ENCODE assay signal across 1 cellular context in genomic region chr13:30832845-30833332, GRCh38.
TF ChIP-seq lines count a peak whose summit lies in the region.

No MANE protein-coding gene starts in this region.

TF ChIP-seq in HEK293, 187 proteins besides CTCF, POLR2A, EP300 and RAD21 (continued from another document):
- TF ChIP-seq REST (tag by site-specific recombination; IDR thresholded peaks at IDR 0.05) (no peak), ZNF335 (tag by site-specific recombination; conservative IDR thresholded peaks at IDR 0.05) (peak; percentile 60), SETDB1 (IDR thresholded peaks at IDR 0.05; ENCODE audit: insufficient read length, low read length) (no peak), BCL11A (tag by site-specific recombination; IDR thresholded peaks at IDR 0.05; ENCODE audit: low read depth) (peak; percentile 71), ZEB2 (tag by site-specific recombination; IDR thresholded peaks at IDR 0.05) (peak; percentile 68; the same call in 1 of the 2 replicates), KLF17 (tag by site-specific recombination; IDR thresholded peaks at IDR 0.05) (peak; percentile 21; the same call in 1 of the 2 replicates), SCRT2 (tag by site-specific recombination; IDR thresholded peaks at IDR 0.05) (peak; percentile 90), ZNF843 (tag by site-specific recombination; IDR thresholded peaks at IDR 0.05) (peak; percentile 72; the same call in 1 of the 2 replicates), HIC1 (tag by site-specific recombination; IDR thresholded peaks at IDR 0.05) (peak; percentile 97), ZNF76 (tag by site-specific recombination; IDR thresholded peaks at IDR 0.05; ENCODE audit: borderline replicate concordance, low read depth) (no peak), ZNF302 (tag by site-specific recombination; IDR thresholded peaks at IDR 0.05; ENCODE audit: low read depth) (no peak), ZNF561 (tag by site-specific recombination; IDR thresholded peaks at IDR 0.05; ENCODE audit: borderline replicate concordance) (peak; percentile 89; the same call in 1 of the 2 replicates), ZXDB (tag by site-specific recombination; IDR thresholded peaks at IDR 0.05) (peak; percentile 84), ZNF449 (tag by site-specific recombination; IDR thresholded peaks at IDR 0.05) (no peak), ZBTB8A (tag by site-specific recombination; IDR thresholded peaks at IDR 0.05) (peak; percentile 85), ZBTB20 (tag by site-specific recombination; IDR thresholded peaks at IDR 0.05) (peak; percentile 54; the same call in 1 of the 2 replicates)
